ENCODE assay signal across 8 cellular contexts in genomic region chr12:54259194-54260011, GRCh38. TPM values are rescaled to one million over a fixed set of nuclear protein-coding genes. Genes with fewer than 3 reads are reported as not detected.
DNase-seq lines count a peak whose midpoint lies in the region; ATAC-seq and TF ChIP-seq lines count a peak whose summit lies in the region.

No MANE protein-coding gene starts in this region.

- H2AFZ ChIP-seq in ACC112 (ENCODE audit: low read length, unreplicated experiment) = peak overlapping the region; percentile 81

- peaks cover 9 to 10% of the 10 kb centered on the region in 2 donors for H3K36me3 Mint-ChIP-seq in activated T-cell treated with anti-CD3 and anti-CD28 coated beads, Interleukin-2, amount 50 U/mL, for 72 hours (ENCODE audit: insufficient read depth in 2 of 2)

- no peaks in the 10 kb centered on the region for H3K9me3 ChIP-seq in muscle layer of duodenum (ENCODE audit: control insufficient read depth in 1 of 2, low read length in 2 of 2)
- no peaks in the 10 kb centered on the region for H3K9me3 ChIP-seq in testis

- intact Hi-C loops in testis (cut with DNase I; ENCODE audit: low total_unique reads) = no loop called here

- H3K27me3 ChIP-seq in ACC112 (ENCODE audit: insufficient read depth, low read length) = no peaks in the 10 kb centered on the region
- no peaks in the 10 kb centered on the region for H3K27me3 ChIP-seq in muscle layer of duodenum (ENCODE audit: low read depth, low read length)
- no peaks in the 10 kb centered on the region for H3K27me3 ChIP-seq in testis

- no peaks in the 10 kb centered on the region for H3K9me3 Mint-ChIP-seq in activated T-cell treated with anti-CD3 and anti-CD28 coated beads, Interleukin-2, amount 50 U/mL, for 72 hours

- H3K4me3 Mint-ChIP-seq in activated T-cell treated with anti-CD3 and anti-CD28 coated beads, Interleukin-2, amount 50 U/mL, for 72 hours = peak overlapping the region; percentile 79 to 81

- peaks cover 39% of the 10 kb centered on the region for H3K4me1 Mint-ChIP-seq in activated T-cell treated with anti-CD3 and anti-CD28 coated beads, Interleukin-2, amount 50 U/mL, for 72 hours (ENCODE audit: low read depth)

- H3K4me1 ChIP-seq in ACC112 (ENCODE audit: control insufficient read depth, insufficient read depth, low read length, unreplicated experiment) (peaks cover 55% of the 10 kb centered on the region), muscle layer of duodenum (ENCODE audit: control insufficient read depth in 1 of 2, insufficient read depth in 2 of 2, low read length in 2 of 2) (peaks cover 8 to 18% of the 10 kb centered on the region in 2 donors), testis (peaks cover 43% of the 10 kb centered on the region)

- TF ChIP-seq CTCF in fibroblast of mammary gland (conservative IDR thresholded peaks at IDR 0.05; ENCODE audit: control insufficient read depth, insufficient read depth, low read depth, low read length) = no peak
- TF ChIP-seq CTCF in testis (IDR thresholded peaks at IDR 0.05) = no peak

- H3K4me3 ChIP-seq in ACC112 (ENCODE audit: low read depth, low read length) (peak overlapping the region; percentile 56), fibroblast of mammary gland (ENCODE audit: control insufficient read depth, low read depth, low read length) (peak overlapping the region; percentile 35), muscle layer of duodenum (ENCODE audit: low read depth in 1 of 2, low read length in 2 of 2) (peak overlapping the region; percentile 57 to 65), testis (peak overlapping the region; percentile 1 to 27)

- H3K27ac Mint-ChIP-seq in activated T-cell treated with anti-CD3 and anti-CD28 coated beads, Interleukin-2, amount 50 U/mL, for 72 hours = peak overlapping the region; percentile 82

- WGBS in testis, 2 donors = 5 to 14% methylated on average over 11 of the region's 11 CpGs

- H3K27me3 Mint-ChIP-seq in activated T-cell treated with anti-CD3 and anti-CD28 coated beads, Interleukin-2, amount 50 U/mL, for 72 hours (ENCODE audit: low read depth) = no peaks in the 10 kb centered on the region

- no peak for TF ChIP-seq POLR2A in testis (IDR thresholded peaks at IDR 0.05)

- DNase-seq in NCI-H82 treated with DMSO at 0.1 percent for 48 hours (lab: John Stamatoyannopoulos, UW; ENCODE audit: unreplicated experiment) (peak; percentile 100), fibroblast of mammary gland (ENCODE audit: low read depth) (peak; percentile 79), testis (peak; percentile 83)
- peak; percentile 43 to 59 for DNase-seq in activated T-cell treated with anti-CD3 and anti-CD28 coated beads, Interleukin-2, amount 50 U/mL, for 72 hours

- H3K79me2 ChIP-seq in ACC112 (ENCODE audit: control insufficient read depth, insufficient read depth, low read length, unreplicated experiment) = peaks cover 71% of the 10 kb centered on the region

- peak; percentile 93 for ATAC-seq in GM18868 (IDR thresholded peaks at IDR 0.05; ENCODE audit: unreplicated experiment)
- ATAC-seq in HG03469 (IDR thresholded peaks at IDR 0.05; ENCODE audit: unreplicated experiment) = peak; percentile 66
- ATAC-seq in activated T-cell treated with anti-CD3 and anti-CD28 coated beads, Interleukin-2, amount 50 U/mL, for 72 hours (replicated peaks in 1 of 2) = peak; percentile 69 to 78

- H3K27ac ChIP-seq in ACC112 (ENCODE audit: low read depth, low read length) (peak overlapping the region; percentile 88), muscle layer of duodenum (ENCODE audit: low read length) (peak overlapping the region; percentile 84), testis (peak overlapping the region; percentile 23 to 60)

- H3K36me3 ChIP-seq in ACC112 (ENCODE audit: insufficient read depth, low read length) = peaks cover 4% of the 10 kb centered on the region; the same call in 1 of the 2 replicates
- H3K36me3 ChIP-seq in muscle layer of duodenum (ENCODE audit: control insufficient read depth in 1 of 2, insufficient read depth in 2 of 2, low read length in 2 of 2) = peaks cover 15 to 29% of the 10 kb centered on the region in 2 donors
- H3K36me3 ChIP-seq in testis (ENCODE audit: low read depth, missing control alignments) = no peaks in the 10 kb centered on the region

RNA-seq across cellular contexts. Expression of gene CBX5, which starts 20.5 kb away (rescaled TPM):
- 100 to 1,000 TPM in 1 of 2 donors, 10 to 100 TPM in 1; 89.4 to 108 TPM for total RNA-seq in activated T-cell treated with anti-CD3 and anti-CD28 coated beads, Interleukin-2, amount 50 U/mL, for 72 hours
- 10 to 100 TPM; 52.7 to 63.9 TPM for total RNA-seq in testis
- polyA plus RNA-seq in testis (ENCODE audit: insufficient read depth, low read depth, low replicate concordance) = 66.4 TPM

RNA-seq across cellular contexts. Expression of gene HNRNPA1, which starts 21.1 kb away (rescaled TPM):
- total RNA-seq in activated T-cell treated with anti-CD3 and anti-CD28 coated beads, Interleukin-2, amount 50 U/mL, for 72 hours = 1,000 to 10,000 TPM; 1,863 to 1,950 TPM
- 100 to 1,000 TPM; 250 to 293 TPM for total RNA-seq in testis
- 534 TPM for polyA plus RNA-seq in testis (ENCODE audit: insufficient read depth, low read depth, low replicate concordance)

RNA-seq across cellular contexts. Expression of gene NFE2, which starts 41.4 kb away (rescaled TPM):
- under 1 TPM in 1 of 2 donors, not detected in 1; 0.19 TPM for total RNA-seq in activated T-cell treated with anti-CD3 and anti-CD28 coated beads, Interleukin-2, amount 50 U/mL, for 72 hours
- total RNA-seq in testis = 1 to 10 TPM in 1 of 2 donors, under 1 TPM in 1; 0.94 to 1.9 TPM
- 2.6 TPM for polyA plus RNA-seq in testis (ENCODE audit: insufficient read depth, low read depth, low replicate concordance)

Comparison
In these comparisons a context has a peak if more than half of its experiments do, and no peak if none do; other contexts are left out.
1. Peak in every context shown above with its lines: DNase-seq, ATAC-seq, H3K4me3 ChIP-seq and H3K27ac ChIP-seq.
2. RNA of gene HNRNPA1, which starts 21.1 kb away (total RNA-seq): 1,863 to 1,950 TPM in activated T-cell treated with anti-CD3 and anti-CD28 coated beads, Interleukin-2, amount 50 U/mL, for 72 hours; 250 to 293 TPM in testis; every median in the first group is over 4 times any median in the second.